8 cellular contexts compared by ENCODE assay signal in genomic region chr16:165218-165538, GRCh38. TPM values are rescaled to one million over a fixed set of nuclear protein-coding genes. Genes with fewer than 3 reads are reported as not detected.
DNase-seq lines count a peak whose midpoint lies in the region; ATAC-seq, FAIRE-seq and TF ChIP-seq lines count a peak whose summit lies in the region.
"Had no signal": no experiment of that assay in that cellular context is flagged by ENCODE, and none has a peak within 500 bp of the region (broad histone marks: within the 10 kb centered on the region; RNA-seq: fewer than 3 reads in every experiment).

No MANE protein-coding gene starts in this region.

- CTCF ChIA-PET in Panc1 (lab: Charles Lee), result no interaction called here

- POLR2A ChIA-PET in Panc1 (lab: Charles Lee), result no interaction called here

- H3K4me1 ChIP-seq in Panc1 (ENCODE audit: control insufficient read depth, insufficient read depth, low read length), result no peaks in the 10 kb centered on the region
- H3K4me1 ChIP-seq in kidney (ENCODE audit: control insufficient read depth in 1 of 2, insufficient read depth in 1 of 2, low read depth in 1 of 2, low read length in 2 of 2), result peaks cover 0 to 4% of the 10 kb centered on the region in 2 donors
- no peaks in the 10 kb centered on the region for H3K4me1 ChIP-seq in SJCRH30

- H3K36me3 ChIP-seq in Panc1 (ENCODE audit: control insufficient read depth, insufficient read depth, low read length) (no peaks in the 10 kb centered on the region), kidney (ENCODE audit: control insufficient read depth in 1 of 2, insufficient read depth in 2 of 2, low read length in 2 of 2) (no peaks in the 10 kb centered on the region), SJCRH30 (no peaks in the 10 kb centered on the region)

- peak overlapping the region; percentile 13 to 26; a peak in 3 of 4 replicates for H3K4me3 ChIP-seq in Panc1 (ENCODE audit: low read depth in 2 of 2, low read length in 2 of 2)
- H3K4me3 ChIP-seq in kidney (ENCODE audit: low read length in 2 of 2), result no peak overlapping the region
- no peak overlapping the region for H3K4me3 ChIP-seq in SJCRH30

- FAIRE-seq in kidney (lab: Jason Lieb, UNC), result no peak

- BruUV-seq in Panc1 (replicated peaks; lab: Mats Ljungman, UMichigan), result no TSS peak

- no peak for DNase-seq in Panc1 (ENCODE audit: low read depth, low spot score)
- peak; percentile 61 for DNase-seq in kidney
- no peak for DNase-seq in SJCRH30
- DNase-seq in NCI-H1417 treated with DMSO at 0.1 percent for 48 hours (lab: John Stamatoyannopoulos, UW), result no peak
- DNase-seq: NCI-H2029 treated with DMSO at 0.1 percent for 48 hours had no signal

- no peak for TF ChIP-seq CTCF in C4-2B (conservative IDR thresholded peaks at IDR 0.05)
- TF ChIP-seq CTCF in Panc1 (IDR thresholded peaks at IDR 0.05), result no peak
- TF ChIP-seq CTCF in kidney (IDR thresholded peaks at IDR 0.05; ENCODE audit: borderline replicate concordance, extremely low read depth, insufficient read depth), result no peak

- ATAC-seq in Panc1, result no peak
- no peak for ATAC-seq in HG02840 (IDR thresholded peaks at IDR 0.05; ENCODE audit: low FRiP score, unreplicated experiment)

- H3K27me3 ChIP-seq in Panc1 (ENCODE audit: control insufficient read depth, insufficient read depth, low read length) (no peaks in the 10 kb centered on the region), SJCRH30 (no peaks in the 10 kb centered on the region)

- H3K27ac ChIP-seq in C4-2B (peak overlapping the region; percentile 17; the same call in 1 of the 2 replicates), Panc1 (ENCODE audit: low read length) (no peak overlapping the region), kidney (ENCODE audit: low read depth in 2 of 2, low read length in 2 of 2) (no peak overlapping the region), SJCRH30 (no peak overlapping the region)

- intact Hi-C loops in Panc1 (cut with micrococcal nuclease; ENCODE audit: unreplicated experiment) (no loop called here), kidney (cut with DNase I) (no loop called here)

- H3K9ac ChIP-seq in kidney (ENCODE audit: low read length in 2 of 2), result no peak overlapping the region

- in situ Hi-C loops in Panc1 (cut with HindIII; ENCODE audit: low pct_unique_long_range_greater_than_20kb, low sequenced_read_pairs), result no loop called here

- no peaks in the 10 kb centered on the region for H3K9me3 ChIP-seq in Panc1 (ENCODE audit: control insufficient read depth, insufficient read depth, low read depth, low read length)
- H3K9me3 ChIP-seq in kidney (ENCODE audit: control insufficient read depth in 1 of 2, low read length in 2 of 2), result no peaks in the 10 kb centered on the region
- no peaks in the 10 kb centered on the region for H3K9me3 ChIP-seq in SJCRH30 (replicated peaks)

RNA-seq across cellular contexts. Expression of gene HBM, which starts 0.6 kb away (rescaled TPM):
- total RNA-seq in Panc1 (2021; ENCODE audit: unreplicated experiment) (not detected), kidney (not detected)
- polyA plus RNA-seq in Panc1 (2012; ENCODE audit: insufficient read length), result not detected
- polyA plus RNA-seq in kidney (ENCODE audit: insufficient read depth, low read depth, low replicate concordance), result not detected
- not detected in 2 replicates for total RNA-seq in SJCRH30 (2014; rRNA removed; shearing (Covaris generic))
- total RNA-seq: G401 had no signal

RNA-seq across cellular contexts. Expression of gene HBA2, which starts 7.5 kb away (rescaled TPM):
- total RNA-seq in Panc1 (2021; ENCODE audit: unreplicated experiment) (not detected), kidney (33.9 TPM)
- not detected for polyA plus RNA-seq in Panc1 (2012; ENCODE audit: insufficient read length)
- 11.1 TPM for polyA plus RNA-seq in kidney (ENCODE audit: insufficient read depth, low read depth, low replicate concordance)
- not detected in 2 replicates for total RNA-seq in SJCRH30 (2014; rRNA removed; shearing (Covaris generic))
- total RNA-seq: G401 had no signal

RNA-seq across cellular contexts. Expression of gene HBA1, which starts 11.3 kb away (rescaled TPM):
- 4.4 TPM for total RNA-seq in Panc1 (2021; ENCODE audit: unreplicated experiment)
- polyA plus RNA-seq in Panc1 (2012; ENCODE audit: insufficient read length), result 4.1 TPM
- total RNA-seq in kidney, result 41.1 TPM
- polyA plus RNA-seq in kidney (ENCODE audit: insufficient read depth, low read depth, low replicate concordance), result 2.6 TPM
- 0.33 TPM in 1 of 2 replicates, not detected in the other for total RNA-seq in SJCRH30 (2014; rRNA removed; shearing (Covaris generic))
- total RNA-seq: G401 had no signal

RNA-seq across cellular contexts. Expression of gene HBZ, which starts 12.7 kb away (rescaled TPM):
- 1.1 TPM for total RNA-seq in Panc1 (2021; ENCODE audit: unreplicated experiment)
- polyA plus RNA-seq in Panc1 (2012; ENCODE audit: insufficient read length), result not detected
- not detected for total RNA-seq in kidney
- not detected for polyA plus RNA-seq in kidney (ENCODE audit: insufficient read depth, low read depth, low replicate concordance)
- total RNA-seq in SJCRH30 (2014; rRNA removed; shearing (Covaris generic)), result not detected in 2 replicates
- total RNA-seq: G401 had no signal

RNA-seq across cellular contexts. Expression of gene HBQ1, which starts 15.1 kb away (rescaled TPM):
- total RNA-seq in Panc1 (2021; ENCODE audit: unreplicated experiment), result 10.4 TPM
- polyA plus RNA-seq in Panc1 (2012; ENCODE audit: insufficient read length), result 22.1 TPM
- total RNA-seq in kidney, result not detected
- polyA plus RNA-seq in kidney (ENCODE audit: insufficient read depth, low read depth, low replicate concordance), result not detected
- not detected in 2 replicates for total RNA-seq in SJCRH30 (2014; rRNA removed; shearing (Covaris generic))

Comparison
In these comparisons a context has a peak if more than half of its experiments do, and no peak if none do; other contexts are left out.
1. H3K4me3 ChIP-seq: peak in Panc1 (2 of 2); none in kidney (0 of 2) and SJCRH30 (single experiment).